ENCODE assay signal across 20 cellular contexts in genomic region chr6:83846291-83846690, GRCh38. TPM values are rescaled to one million over a fixed set of nuclear protein-coding genes. Genes with fewer than 3 reads are reported as not detected.
DNase-seq lines count a peak whose midpoint lies in the region; ATAC-seq and TF ChIP-seq lines count a peak whose summit lies in the region.
"Had no signal": no experiment of that assay in that cellular context is flagged by ENCODE, and none has a peak within 500 bp of the region (broad histone marks: within the 10 kb centered on the region; RNA-seq: fewer than 3 reads in every experiment).

No MANE protein-coding gene starts in this region.

- H3K4me3 ChIP-seq in GM23338 (no peak overlapping the region), HEK293 (ENCODE audit: low read depth, low read length) (no peak overlapping the region), OCI-LY3 (ENCODE audit: low read length) (no peak overlapping the region)
- H3K4me3 ChIP-seq: BLaER1 treated with 17β-estradiol and CSF1 and Interleukin-3, amounts not matched to agents 10 nM and 100 nM had no signal

- POLR2A ChIA-PET in HEK293 (lab: Yijun Ruan, JAX), result interaction anchor here (1.0 kb wide), 1 partner anchor 14 kb away, joined by 3 read pairs; no protein-coding TSS in a partner anchor

- H3K4me1 Mint-ChIP-seq in GM23338, result peaks cover 3% of the 10 kb centered on the region; the same call in 1 of the 3 replicates
- H3K4me1 Mint-ChIP-seq: CD8-positive, alpha-beta memory T cell; H9 had no signal

- H3K4me1 ChIP-seq in GM23338 (ENCODE audit: insufficient read depth) (no peaks in the 10 kb centered on the region), HEK293 (ENCODE audit: control insufficient read depth, insufficient read depth, low read length) (no peaks in the 10 kb centered on the region), OCI-LY3 (ENCODE audit: low read length) (peaks cover 41% of the 10 kb centered on the region)
- H3K4me1 ChIP-seq: BE2C; BLaER1 treated with 17β-estradiol and CSF1 and Interleukin-3, amounts not matched to agents 10 nM and 100 nM had no signal

- H4K20me1 ChIP-seq in GM23338 (replicated peaks; ENCODE audit: insufficient read depth) (no peaks in the 10 kb centered on the region), OCI-LY3 (ENCODE audit: insufficient read depth, low read length) (no peaks in the 10 kb centered on the region)
- H4K20me1 ChIP-seq: BLaER1 treated with 17β-estradiol and CSF1 and Interleukin-3, amounts not matched to agents 10 nM and 100 nM had no signal

- H3K9me3 ChIP-seq in HEK293 (ENCODE audit: control insufficient read depth, insufficient read depth, low read depth, low read length) (no peaks in the 10 kb centered on the region), OCI-LY3 (ENCODE audit: insufficient read depth, low read length) (peaks cover 3% of the 10 kb centered on the region)
- H3K9me3 ChIP-seq: BE2C; BLaER1 treated with 17β-estradiol and CSF1 and Interleukin-3, amounts not matched to agents 10 nM and 100 nM had no signal

- H3K36me3 ChIP-seq in GM23338 (ENCODE audit: insufficient read depth) (no peaks in the 10 kb centered on the region; the same call in 1 of the 2 replicates), HEK293 (ENCODE audit: control insufficient read depth in 2 of 2, insufficient read depth in 1 of 2, low read length in 2 of 2) (no peaks in the 10 kb centered on the region), OCI-LY3 (replicated peaks; ENCODE audit: low read depth, low read length) (peaks cover 5% of the 10 kb centered on the region)
- H3K36me3 ChIP-seq: BE2C; BLaER1 treated with 17β-estradiol and CSF1 and Interleukin-3, amounts not matched to agents 10 nM and 100 nM had no signal

- H3F3A ChIP-seq in GM23338 (replicated peaks; ENCODE audit: low read depth), result no peaks in the 10 kb centered on the region

- H3K27me3 ChIP-seq in GM23338 (ENCODE audit: insufficient read depth) (peaks cover under 1% of the 10 kb centered on the region; the same call in 1 of the 2 replicates), OCI-LY3 (ENCODE audit: low read depth, low read length) (no peaks in the 10 kb centered on the region)
- H3K27me3 ChIP-seq: BE2C; BLaER1 treated with 17β-estradiol and CSF1 and Interleukin-3, amounts not matched to agents 10 nM and 100 nM had no signal

- H3K9me2 ChIP-seq in GM23338 (ENCODE audit: insufficient read depth), result no peaks in the 10 kb centered on the region

- peak overlapping the region; percentile 6; the same call in 1 of the 2 replicates for H2AFZ ChIP-seq in GM23338
- peak overlapping the region; percentile 4; the same call in 1 of the 2 replicates for H2AFZ ChIP-seq in OCI-LY3 (ENCODE audit: low read depth, low read length)

- DNase-seq in GM23338 (ENCODE audit: low spot score) (no peak), DMS79 (lab: John Stamatoyannopoulos, UW) (no peak), NCI-H748 (lab: John Stamatoyannopoulos, UW; ENCODE audit: unreplicated experiment) (no peak)
- no peak for DNase-seq in stimulated activated CD4-positive, alpha-beta T cell treated with anti-CD3 and anti-CD28 coated beads, Interleukin-2, amount 100 ng/mL, for 48 hours
- DNase-seq: ACHN; AML-193; BE2C; CD4-positive, alpha-beta T cell; CD8-positive, alpha-beta memory T cell; DMS 273 treated with DMSO at 0.1 percent for 48 hours; DMS79 treated with DMSO at 0.1 percent for 48 hours; GF-D8; H9 had no signal

- H3K27me3 Mint-ChIP-seq in GM23338 (ENCODE audit: insufficient read depth, low read depth, poor library complexity), result peaks cover 2% of the 10 kb centered on the region

- H3K4me2 ChIP-seq in GM23338 (no peak overlapping the region), OCI-LY3 (ENCODE audit: low read length) (peak overlapping the region; percentile 59)
- H3K4me2 ChIP-seq: BLaER1 treated with 17β-estradiol and CSF1 and Interleukin-3, amounts not matched to agents 10 nM and 100 nM had no signal

- peaks cover 2% of the 10 kb centered on the region; the same call in 1 of the 3 replicates for H3K9me3 Mint-ChIP-seq in GM23338
- H3K9me3 Mint-ChIP-seq: CD4-positive, alpha-beta T cell had no signal

- H3K27ac Mint-ChIP-seq in GM23338, result no peak overlapping the region
- H3K27ac Mint-ChIP-seq: CD14-positive monocyte; CD4-positive, alpha-beta T cell; CD8-positive, alpha-beta memory T cell; H9 had no signal

- H3K79me2 ChIP-seq in GM23338 (replicated peaks; ENCODE audit: insufficient read depth), result no peaks in the 10 kb centered on the region
- no peaks in the 10 kb centered on the region for H3K79me2 ChIP-seq in OCI-LY3 (ENCODE audit: low read length)

- no peak for ATAC-seq in GM23338

- TF ChIP-seq CTCF in GM23338 (conservative IDR thresholded peaks at IDR 0.05; ENCODE audit: low read depth in 2 of 2) (no peak), HEK293 (tag by site-specific recombination; IDR thresholded peaks at IDR 0.05) (no peak), OCI-LY3 (IDR thresholded peaks at IDR 0.05; ENCODE audit: low read depth, low read length) (no peak)

- H3K36me3 Mint-ChIP-seq in GM23338 (ENCODE audit: low read depth), result no peaks in the 10 kb centered on the region
- H3K36me3 Mint-ChIP-seq: CD14-positive monocyte had no signal

- no peak overlapping the region for H3K27ac ChIP-seq in GM23338 (ENCODE audit: low read depth)
- H3K27ac ChIP-seq in HEK293 (ENCODE audit: extremely low read depth, low read depth, low read length), result no peak overlapping the region
- H3K27ac ChIP-seq in OCI-LY3 (ENCODE audit: low read length), result peak overlapping the region; percentile 74
- H3K27ac ChIP-seq: BLaER1 treated with 17β-estradiol and CSF1 and Interleukin-3, amounts not matched to agents 10 nM and 100 nM had no signal

- no peak overlapping the region for H3K4me3 Mint-ChIP-seq in GM23338
- H3K4me3 Mint-ChIP-seq: CD4-positive, alpha-beta T cell; CD8-positive, alpha-beta memory T cell; H9 had no signal

- H3K9ac ChIP-seq in OCI-LY3 (ENCODE audit: low read length), result peak overlapping the region; percentile 22; the same call in 1 of the 2 replicates
- H3K9ac ChIP-seq: BLaER1 treated with 17β-estradiol and CSF1 and Interleukin-3, amounts not matched to agents 10 nM and 100 nM had no signal

- CTCF ChIA-PET in HEK293 (lab: Yijun Ruan, JAX), result interaction anchor here (0.6 to 1.8 kb wide), 2 partner anchors 19 to 231 kb away, joined by 3 to 4 read pairs; no protein-coding TSS in a partner anchor

TF ChIP-seq in GM23338, 12 proteins besides CTCF, POLR2A, EP300 and RAD21 (continues in another document):
- TF ChIP-seq NANOG (IDR thresholded peaks at IDR 0.05; ENCODE audit: borderline replicate concordance) (no peak), EZH2phosphoT487 (IDR thresholded peaks at IDR 0.05; ENCODE audit: unreplicated experiment) (no peak), STAT1 (IDR thresholded peaks at IDR 0.05; ENCODE audit: unreplicated experiment) (no peak)

TF ChIP-seq in HEK293, 187 proteins besides CTCF, POLR2A, EP300 and RAD21 (continues in another document):
- TF ChIP-seq ZBTB6 (tag by site-specific recombination; IDR thresholded peaks at IDR 0.05), result peak; percentile 30; the same call in 1 of the 2 replicates
- TF ChIP-seq AEBP2 (tag by site-specific recombination; IDR thresholded peaks at IDR 0.05; ENCODE audit: borderline replicate concordance), result no peak
- 0 out of 2 replicates have a peak, but pooled peaks have one; percentile 24 for TF ChIP-seq PRDM6 (tag by site-specific recombination; IDR thresholded peaks at IDR 0.05)

RNA-seq across cellular contexts. Expression of gene RIPPLY2, which starts 6.9 kb away (rescaled TPM):
- total RNA-seq in GM23338 (2014; rRNA removed; shearing (Covaris generic)), result 3.4 and 5.4 TPM in 2 replicates
- 4.0 and 6.0 TPM in 2 replicates for polyA plus RNA-seq in GM23338 (2016; fragmentation: Nextera tagmentation; extraction: Ambion mirVana)
- total RNA-seq: A172; CD4-positive, alpha-beta T cell; CD8-positive, alpha-beta memory T cell; G401; H4 had no signal
- polyA plus RNA-seq: CD14-positive monocyte; CD8-positive, alpha-beta memory T cell had no signal

RNA-seq across cellular contexts. Expression of gene CYB5R4, which starts 13.2 kb away (rescaled TPM):
- total RNA-seq in GM23338 (2014; rRNA removed; shearing (Covaris generic)), result 17.2 and 19.2 TPM in 2 replicates
- 6.6 and 8.9 TPM in 2 replicates for polyA plus RNA-seq in GM23338 (2016; fragmentation: Nextera tagmentation; extraction: Ambion mirVana)
